24 cellular contexts compared by ENCODE assay signal in genomic region chr5:620152-620551, GRCh38. TPM values are rescaled to one million over a fixed set of nuclear protein-coding genes. Genes with fewer than 3 reads are reported as not detected.
DNase-seq lines count a peak whose midpoint lies in the region; ATAC-seq and TF ChIP-seq lines count a peak whose summit lies in the region.
"Had no signal": no experiment of that assay in that cellular context is flagged by ENCODE, and none has a peak within 500 bp of the region (broad histone marks: within the 10 kb centered on the region; RNA-seq: fewer than 3 reads in every experiment).

No MANE protein-coding gene starts in this region.

- H3K4me3 ChIP-seq in right atrium auricular region (no peak overlapping the region), right lobe of liver (no peak overlapping the region), upper lobe of left lung (no peak overlapping the region)
- H3K4me3 ChIP-seq: GM23248, SK-N-MC had no signal

- H3K4me1 ChIP-seq in right atrium auricular region (no peaks in the 10 kb centered on the region), right lobe of liver (no peaks in the 10 kb centered on the region), upper lobe of left lung (no peaks in the 10 kb centered on the region), foreskin keratinocyte (no peaks in the 10 kb centered on the region)

- ATAC-seq in Right ventricle myocardium superior (ENCODE audit: poor library complexity) (no peak), right lobe of liver (no peak), upper lobe of left lung (ENCODE audit: low FRiP score in 2 of 2) (no peak), foreskin keratinocyte (no peak), GM19467 (IDR thresholded peaks at IDR 0.05; ENCODE audit: unreplicated experiment) (no peak)
- ATAC-seq: CD8-positive, alpha-beta T cell had no signal

- TF ChIP-seq POLR2A in right lobe of liver (IDR thresholded peaks at IDR 0.05) (no peak), upper lobe of left lung (IDR thresholded peaks at IDR 0.05) (no peak)

- DNase-seq in Right ventricle myocardium superior (peak; percentile 17), right atrium auricular region (ENCODE audit: low spot score) (no peak), right lobe of liver (peak; percentile 8 to 40 (median 30)), posterior vena cava (ENCODE audit: low spot score) (peak; percentile 62), upper lobe of left lung (peak; percentile 16 to 41), foreskin keratinocyte (no peak), DMS53 treated with DMSO at 0.1 percent for 48 hours (lab: John Stamatoyannopoulos, UW; ENCODE audit: unreplicated experiment) (no peak)
- DNase-seq: AML-193, C1 segment of cervical spinal cord, GM23248, H9, HFFc6, IMR-90, NCI-H1105, NCI-H146, NCI-H2029, NCI-H2171, NCI-H345, NCI-H524 treated with DMSO at 0.1 percent for 48 hours, NCI-H82, SHP77 had no signal

- no peaks in the 10 kb centered on the region for H3K9me3 ChIP-seq in right atrium auricular region
- H3K9me3 ChIP-seq in right lobe of liver, result no peaks in the 10 kb centered on the region
- no peaks in the 10 kb centered on the region for H3K9me3 ChIP-seq in upper lobe of left lung

- H3K36me3 ChIP-seq in right atrium auricular region (peaks cover 12% of the 10 kb centered on the region), right lobe of liver (peaks cover 0 to 12% (median 0%) of the 10 kb centered on the region in 4 donors), upper lobe of left lung (peaks cover 12 to 47% (median 28%) of the 10 kb centered on the region in 4 donors)

- H3K27ac ChIP-seq in right atrium auricular region (no peak overlapping the region), right lobe of liver (no peak overlapping the region), upper lobe of left lung (no peak overlapping the region), foreskin keratinocyte (no peak overlapping the region)
- H3K27ac ChIP-seq: GM23248, SK-N-MC had no signal

- TF ChIP-seq EP300 in upper lobe of left lung (IDR thresholded peaks at IDR 0.05), result no peak

- TF ChIP-seq CTCF in right atrium auricular region (IDR thresholded peaks at IDR 0.05) (no peak), right lobe of liver (IDR thresholded peaks at IDR 0.05) (no peak), upper lobe of left lung (IDR thresholded peaks at IDR 0.05) (no peak), foreskin keratinocyte (conservative IDR thresholded peaks at IDR 0.05) (no peak)

- H3K27me3 ChIP-seq in right atrium auricular region (no peaks in the 10 kb centered on the region), right lobe of liver (no peaks in the 10 kb centered on the region), upper lobe of left lung (no peaks in the 10 kb centered on the region), foreskin keratinocyte (no peaks in the 10 kb centered on the region)

- WGBS in right lobe of liver (ENCODE audit: insufficient coverage, low coverage, low lambda C conversion rate, missing lambda C conversion rate), result no CpG with 5 or more reads among the region's 20 CpGs
- WGBS in upper lobe of left lung, 2 donors, result 95 to 97% methylated on average over 11 to 20 of the region's 20 CpGs

- intact Hi-C loops in Right ventricle myocardium superior (cut with DNase I) (no loop called here), right lobe of liver (cut with DNase I) (no loop called here), posterior vena cava (cut with DNase I) (no loop called here)

RNA-seq across cellular contexts. Expression of gene CEP72, which starts 8.0 kb away (rescaled TPM):
- total RNA-seq in Right ventricle myocardium superior (1.7 TPM), right atrium auricular region (1 to 10 TPM in 1 of 2 donors, under 1 TPM in 1; 0.41 to 1.0 TPM), right lobe of liver (1 to 10 TPM; 3.4 to 6.0 (median 4.2) TPM), posterior vena cava (1 to 10 TPM; 1.9 to 2.4 TPM), upper lobe of left lung (10 to 100 TPM in 2 of 6 donors, 1 to 10 TPM in 4; 6.8 to 21.0 (median 9.4) TPM), foreskin keratinocyte (11.2 and 11.5 TPM in 2 replicates)
- polyA plus RNA-seq in foreskin keratinocyte, result 5.2 and 5.8 TPM in 2 replicates

Comparison
In these comparisons a context has a peak if more than half of its experiments do, and no peak if none do; other contexts are left out.
1. DNase-seq: peak in Right ventricle myocardium superior (single experiment), right lobe of liver (3 of 3), posterior vena cava (single experiment) and upper lobe of left lung (2 of 2); none in right atrium auricular region (single experiment), foreskin keratinocyte (0 of 2) and DMS53 treated with DMSO at 0.1 percent for 48 hours (single experiment).